In the genomic region with DNA sequence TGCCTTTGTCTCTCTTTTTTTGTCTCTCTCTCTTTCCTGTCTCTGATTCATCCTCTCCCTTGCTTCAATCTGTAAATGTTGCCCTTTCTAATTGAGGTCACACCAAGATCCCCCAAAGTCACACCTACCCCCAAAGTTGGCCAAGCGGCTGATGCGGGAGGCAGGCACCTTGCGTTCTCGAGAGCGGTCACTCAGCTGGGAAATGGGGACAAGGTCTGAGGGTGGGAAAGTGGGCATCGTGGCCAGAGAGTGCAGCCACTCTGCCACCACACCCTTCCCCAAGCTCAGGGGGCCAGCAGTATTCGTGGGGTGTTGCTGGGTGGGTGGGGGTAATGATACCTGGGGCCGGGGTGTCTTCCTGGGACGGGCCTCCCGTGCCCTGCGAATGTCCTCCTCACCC, we compare ENCODE assay signal across 10 cellular contexts. TPM values are rescaled to one million over a fixed set of nuclear protein-coding genes. Genes with fewer than 3 reads are reported as not detected.
A peak's percentile ranks its signal among the peaks of the same experiment; 100 is the strongest.
DNase-seq lines count a peak whose midpoint lies in the region; ATAC-seq lines count a peak whose summit lies in the region.
"Had no signal": no experiment of that assay in that cellular context is flagged by ENCODE, and none has a peak within 500 bp of the region (broad histone marks: within the 10 kb centered on the region; RNA-seq: fewer than 3 reads in every experiment).

No MANE protein-coding gene starts in this region.

- H3K36me3 Mint-ChIP-seq in T-helper 2 cell treated with Interferon-gamma antibody and Interleukin-4, amounts not matched to agents 5 μg/mL and 100 μg/mL, for 36 hours (ENCODE audit: low read depth) = peaks cover 16% of the 10 kb centered on the region
- peaks cover 10% of the 10 kb centered on the region for H3K36me3 Mint-ChIP-seq in activated naive CD8-positive, alpha-beta T cell treated with anti-CD3 and anti-CD28 coated beads, Interleukin-2, amount 10 ng/mL, durations not matched to agents 7 days and 5 days

- peak overlapping the region; percentile 78 for H3K4me3 Mint-ChIP-seq in T-helper 2 cell treated with Interferon-gamma antibody and Interleukin-4, amounts not matched to agents 5 μg/mL and 100 μg/mL, for 36 hours
- peak overlapping the region; percentile 90 for H3K4me3 Mint-ChIP-seq in activated naive CD8-positive, alpha-beta T cell treated with anti-CD3 and anti-CD28 coated beads, Interleukin-2, amount 10 ng/mL, durations not matched to agents 7 days and 5 days

- no peak for DNase-seq in T-helper 2 cell treated with Interferon-gamma antibody and Interleukin-4, amounts not matched to agents 5 μg/mL and 100 μg/mL, for 36 hours (ENCODE audit: low spot score)
- DNase-seq in T-helper 2 cell = no peak
- no peak for DNase-seq in activated naive CD8-positive, alpha-beta T cell treated with anti-CD3 and anti-CD28 coated beads, Interleukin-2, amount 10 ng/mL, durations not matched to agents 7 days and 5 days
- DNase-seq in stimulated activated CD4-positive, alpha-beta T cell treated with anti-CD3 and anti-CD28 coated beads, Interleukin-4, amount 100 ng/mL, for 24 hours = no peak
- no peak for DNase-seq in HuH-7 (ENCODE audit: low spot score)
- DNase-seq: left lung had no signal

- peak overlapping the region in 1 of 2 donors; percentile 80 for H3K9ac ChIP-seq in stomach smooth muscle (ENCODE audit: low read length in 2 of 2)

- H3K9me3 Mint-ChIP-seq in T-helper 2 cell treated with Interferon-gamma antibody and Interleukin-4, amounts not matched to agents 5 μg/mL and 100 μg/mL, for 36 hours = no peaks in the 10 kb centered on the region
- no peaks in the 10 kb centered on the region for H3K9me3 Mint-ChIP-seq in activated naive CD8-positive, alpha-beta T cell treated with anti-CD3 and anti-CD28 coated beads, Interleukin-2, amount 10 ng/mL, durations not matched to agents 7 days and 5 days

- peaks cover 37% of the 10 kb centered on the region for H3K4me1 ChIP-seq in stomach smooth muscle (ENCODE audit: control insufficient read depth, insufficient read depth, low read length)

- peak overlapping the region; percentile 92 for H3K27ac ChIP-seq in layer of hippocampus (ENCODE audit: low read depth, low read length)
- peak overlapping the region; percentile 100 for H3K27ac ChIP-seq in stomach smooth muscle (ENCODE audit: low read length)

- H3K4me1 Mint-ChIP-seq in T-helper 2 cell treated with Interferon-gamma antibody and Interleukin-4, amounts not matched to agents 5 μg/mL and 100 μg/mL, for 36 hours (ENCODE audit: low read depth) = peaks cover 33% of the 10 kb centered on the region
- peaks cover 38% of the 10 kb centered on the region for H3K4me1 Mint-ChIP-seq in activated naive CD8-positive, alpha-beta T cell treated with anti-CD3 and anti-CD28 coated beads, Interleukin-2, amount 10 ng/mL, durations not matched to agents 7 days and 5 days

- H3K27me3 ChIP-seq in layer of hippocampus (ENCODE audit: control insufficient read depth, insufficient read depth, low read length) (no peaks in the 10 kb centered on the region), stomach smooth muscle (ENCODE audit: control insufficient read depth in 1 of 2, insufficient read depth in 2 of 2, low read length in 2 of 2) (no peaks in the 10 kb centered on the region)
- H3K27me3 ChIP-seq: adrenal gland, left lung had no signal

- ATAC-seq in activated naive CD8-positive, alpha-beta T cell treated with anti-CD3 and anti-CD28 coated beads, Interleukin-2, amount 10 ng/mL, durations not matched to agents 7 days and 5 days (ENCODE audit: low read depth) = no peak
- no peak for ATAC-seq in HG02588 (IDR thresholded peaks at IDR 0.05; ENCODE audit: unreplicated experiment)
- ATAC-seq: left lung had no signal

- no peaks in the 10 kb centered on the region for H3K9me3 ChIP-seq in stomach smooth muscle (ENCODE audit: control insufficient read depth in 2 of 2, low read length in 2 of 2)
- H3K9me3 ChIP-seq: adrenal gland, left lung had no signal

- POLR2A ChIA-PET in activated naive CD8-positive, alpha-beta T cell treated with anti-CD3 and anti-CD28 coated beads, Interleukin-2, amount 10 ng/mL, durations not matched to agents 7 days and 5 days (lab: Charles Lee) = interaction anchor here (0.8 to 1.0 kb wide), 2 partner anchors 51 to 64 kb away, joined by 4 read pairs; partner anchors contain the start of gene RAB4B

- peak overlapping the region; percentile 83 for H3K27ac Mint-ChIP-seq in T-helper 2 cell treated with Interferon-gamma antibody and Interleukin-4, amounts not matched to agents 5 μg/mL and 100 μg/mL, for 36 hours
- H3K27ac Mint-ChIP-seq in activated naive CD8-positive, alpha-beta T cell treated with anti-CD3 and anti-CD28 coated beads, Interleukin-2, amount 10 ng/mL, durations not matched to agents 7 days and 5 days = peak overlapping the region; percentile 37

- peaks cover 3 to 12% of the 10 kb centered on the region in 2 donors for H3K36me3 ChIP-seq in stomach smooth muscle (ENCODE audit: control insufficient read depth in 2 of 2, insufficient read depth in 2 of 2, low read length in 2 of 2)

- peak overlapping the region; percentile 60 to 97 for H3K4me3 ChIP-seq in stomach smooth muscle (ENCODE audit: low read length in 2 of 2)

- H3K27me3 Mint-ChIP-seq in T-helper 2 cell treated with Interferon-gamma antibody and Interleukin-4, amounts not matched to agents 5 μg/mL and 100 μg/mL, for 36 hours (ENCODE audit: low read depth) = no peaks in the 10 kb centered on the region
- no peaks in the 10 kb centered on the region for H3K27me3 Mint-ChIP-seq in activated naive CD8-positive, alpha-beta T cell treated with anti-CD3 and anti-CD28 coated beads, Interleukin-2, amount 10 ng/mL, durations not matched to agents 7 days and 5 days

RNA-seq across cellular contexts. Expression of gene COQ8B, which starts 2.7 kb away (rescaled TPM):
- total RNA-seq in activated naive CD8-positive, alpha-beta T cell treated with anti-CD3 and anti-CD28 coated beads, Interleukin-2, amount 10 ng/mL, durations not matched to agents 7 days and 5 days = 10 to 100 TPM; 35.8 to 36.8 TPM

RNA-seq across cellular contexts. Expression of gene ITPKC, which starts 3.0 kb away (rescaled TPM):
- 1 to 10 TPM; 7.1 TPM for total RNA-seq in activated naive CD8-positive, alpha-beta T cell treated with anti-CD3 and anti-CD28 coated beads, Interleukin-2, amount 10 ng/mL, durations not matched to agents 7 days and 5 days

RNA-seq across cellular contexts. Expression of gene NUMBL, which starts 23.5 kb away (rescaled TPM):
- total RNA-seq in activated naive CD8-positive, alpha-beta T cell treated with anti-CD3 and anti-CD28 coated beads, Interleukin-2, amount 10 ng/mL, durations not matched to agents 7 days and 5 days = 10 to 100 TPM in 1 of 2 experiments, 1 to 10 TPM in 1; 9.9 to 11.7 TPM

RNA-seq across cellular contexts. Expression of gene ACTMAP, which starts 36.3 kb away (rescaled TPM):
- total RNA-seq in activated naive CD8-positive, alpha-beta T cell treated with anti-CD3 and anti-CD28 coated beads, Interleukin-2, amount 10 ng/mL, durations not matched to agents 7 days and 5 days = 10 to 100 TPM; 13.5 to 15.6 TPM

RNA-seq across cellular contexts. Expression of gene SNRPA, which starts 37.1 kb away (rescaled TPM):
- 100 to 1,000 TPM; 145 to 157 TPM for total RNA-seq in activated naive CD8-positive, alpha-beta T cell treated with anti-CD3 and anti-CD28 coated beads, Interleukin-2, amount 10 ng/mL, durations not matched to agents 7 days and 5 days
